In the genomic region with DNA sequence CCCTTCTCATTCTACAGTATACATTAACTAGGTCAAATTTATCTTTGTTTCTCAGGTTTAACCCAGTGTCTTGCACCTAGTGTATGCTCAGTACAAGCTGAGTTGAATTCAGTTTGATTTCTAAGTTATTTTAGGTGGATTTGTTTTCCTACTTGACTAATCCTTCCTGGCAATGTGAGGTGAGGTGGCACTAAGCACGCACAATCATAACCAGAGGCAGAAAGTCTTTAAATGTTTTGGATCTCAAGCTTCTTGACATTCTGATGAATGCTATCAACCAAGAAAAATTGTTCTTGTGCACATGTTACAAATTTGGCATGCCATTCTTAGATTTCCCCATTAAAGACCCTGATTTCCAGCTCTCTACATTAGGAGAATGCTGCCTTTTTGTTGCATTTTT, we compare ENCODE assay signal across 9 cellular contexts. TPM values are rescaled to one million over a fixed set of nuclear protein-coding genes. Genes with fewer than 3 reads are reported as not detected.
A peak's percentile ranks its signal among the peaks of the same experiment; 100 is the strongest.
DNase-seq lines count a peak whose midpoint lies in the region; ATAC-seq and TF ChIP-seq lines count a peak whose summit lies in the region.
"Had no signal": no experiment of that assay in that cellular context is flagged by ENCODE, and none has a peak within 500 bp of the region (broad histone marks: within the 10 kb centered on the region; RNA-seq: fewer than 3 reads in every experiment).

No MANE protein-coding gene starts in this region.

- no peaks in the 10 kb centered on the region for H3K36me3 ChIP-seq in breast epithelium
- peaks cover 7% of the 10 kb centered on the region for H3K36me3 ChIP-seq in MG63

- H3K4me1 Mint-ChIP-seq in MCF 10A (ENCODE audit: insufficient read depth, unreplicated experiment), result peaks cover 40% of the 10 kb centered on the region
- H3K4me1 Mint-ChIP-seq in stimulated activated naive CD8-positive, alpha-beta T cell treated with anti-CD3 and anti-CD28 coated beads, Interleukin-15, amount 100 ng/mL, for 72 hours, result peaks cover 69% of the 10 kb centered on the region

- H3K27ac ChIP-seq in breast epithelium, result peak overlapping the region in 1 of 2 donors; percentile 34
- peak overlapping the region; percentile 87; the same call in 1 of the 2 replicates for H3K27ac ChIP-seq in VCaP
- no peak overlapping the region for H3K27ac ChIP-seq in coronary artery

- H3K4me3 ChIP-seq in breast epithelium, result no peak overlapping the region
- H3K4me3 ChIP-seq in MG63, result no peak overlapping the region
- no peak overlapping the region for H3K4me3 ChIP-seq in coronary artery

- CTCF ChIA-PET in MCF 10A (lab: Yijun Ruan, JAX), result interaction anchor here (0.5 kb wide), 1 partner anchor 8 kb away, joined by 3 read pairs; no protein-coding TSS in a partner anchor

- BruUV-seq in MCF 10A (replicated peaks; lab: Mats Ljungman, UMichigan), result no TSS peak

- POLR2A ChIA-PET in MCF 10A (lab: Yijun Ruan, JAX), result interaction anchor here (0.7 to 7.5 kb wide), 3 partner anchors 8 to 792 kb away, joined by 3 to 106 read pairs (median 76); no protein-coding TSS in a partner anchor

- no peaks in the 10 kb centered on the region for H3K9me3 Mint-ChIP-seq in MCF 10A (ENCODE audit: unreplicated experiment)
- no peaks in the 10 kb centered on the region for H3K9me3 Mint-ChIP-seq in stimulated activated naive CD8-positive, alpha-beta T cell treated with anti-CD3 and anti-CD28 coated beads, Interleukin-15, amount 100 ng/mL, for 72 hours

- no peaks in the 10 kb centered on the region for H3K9me3 ChIP-seq in breast epithelium
- H3K9me3 ChIP-seq in MG63, result no peaks in the 10 kb centered on the region

- H3K4me3 Mint-ChIP-seq in MCF 10A (ENCODE audit: unreplicated experiment), result peak overlapping the region; percentile 47
- peak overlapping the region; percentile 5 to 74 for H3K4me3 Mint-ChIP-seq in stimulated activated naive CD8-positive, alpha-beta T cell treated with anti-CD3 and anti-CD28 coated beads, Interleukin-15, amount 100 ng/mL, for 72 hours

- DNase-seq in MCF 10A (ENCODE audit: unreplicated experiment) (peak; percentile 45), breast epithelium (ENCODE audit: low spot score in 2 of 2) (no peak), glomerular visceral epithelial cell (ENCODE audit: extremely low spot score) (peak; percentile 11), MG63 (no peak), NCI-H2029 treated with DMSO at 0.1 percent for 48 hours (lab: John Stamatoyannopoulos, UW) (no peak), coronary artery (ENCODE audit: low spot score) (no peak)
- no peak for DNase-seq in stimulated activated naive CD8-positive, alpha-beta T cell treated with anti-CD3 and anti-CD28 coated beads, Interleukin-15, amount 100 ng/mL, for 72 hours
- DNase-seq: stimulated activated CD4-positive, alpha-beta T cell treated with anti-CD3 and anti-CD28 coated beads, Interleukin-4, amount 100 ng/mL, for 4 hours had no signal

- H3K4me1 ChIP-seq in breast epithelium, result peaks cover 0 to 17% of the 10 kb centered on the region in 2 donors

- no peak for TF ChIP-seq POLR2A in breast epithelium (IDR thresholded peaks at IDR 0.05)

- intact Hi-C loops in MCF 10A (cut with micrococcal nuclease) (loop anchor here (5.0 kb wide), 1 partner anchor 103 kb away; the partner anchor contains the start of gene TSPAN13), breast epithelium (cut with DNase I; ENCODE audit: low total_unique reads) (no loop called here)

- no peak for ATAC-seq in stimulated activated naive CD8-positive, alpha-beta T cell treated with anti-CD3 and anti-CD28 coated beads, Interleukin-15, amount 100 ng/mL, for 72 hours

- H3K27ac Mint-ChIP-seq in MCF 10A (ENCODE audit: low read depth, unreplicated experiment), result peak overlapping the region; percentile 13
- peak overlapping the region in 1 of 2 donors; percentile 52 for H3K27ac Mint-ChIP-seq in stimulated activated naive CD8-positive, alpha-beta T cell treated with anti-CD3 and anti-CD28 coated beads, Interleukin-15, amount 100 ng/mL, for 72 hours

- TF ChIP-seq CTCF in MCF 10A (IDR thresholded peaks at IDR 0.05; ENCODE audit: unreplicated experiment) (no peak), breast epithelium (IDR thresholded peaks at IDR 0.05) (no peak), VCaP (conservative IDR thresholded peaks at IDR 0.05) (no peak), coronary artery (IDR thresholded peaks at IDR 0.05) (no peak)

- no peaks in the 10 kb centered on the region for H3K36me3 Mint-ChIP-seq in MCF 10A (ENCODE audit: insufficient read depth, unreplicated experiment)

- H3K27me3 ChIP-seq in breast epithelium (no peaks in the 10 kb centered on the region), MG63 (no peaks in the 10 kb centered on the region)

- no peaks in the 10 kb centered on the region for H3K27me3 Mint-ChIP-seq in MCF 10A (ENCODE audit: insufficient read depth, unreplicated experiment)
- H3K27me3 Mint-ChIP-seq in stimulated activated naive CD8-positive, alpha-beta T cell treated with anti-CD3 and anti-CD28 coated beads, Interleukin-15, amount 100 ng/mL, for 72 hours, result no peaks in the 10 kb centered on the region

RNA-seq across cellular contexts. Expression of gene BZW2, which starts 3.2 kb away (rescaled TPM):
- 41.0 and 85.4 TPM in 2 replicates for total RNA-seq in MCF 10A (2022)
- 10 to 100 TPM; 55.7 to 68.8 (median 68.2) TPM for total RNA-seq in breast epithelium
- total RNA-seq in MG63 (2014; rRNA removed; shearing (Covaris generic); ENCODE audit: low replicate concordance), result 120 and 182 TPM in 2 replicates

RNA-seq across cellular contexts. Expression of gene ANKMY2, which starts 3.6 kb away (rescaled TPM):
- total RNA-seq in MCF 10A (2022), result 14.3 and 15.3 TPM in 2 replicates
- 10 to 100 TPM; 14.9 to 24.4 (median 18.4) TPM for total RNA-seq in breast epithelium
- total RNA-seq in MG63 (2014; rRNA removed; shearing (Covaris generic); ENCODE audit: low replicate concordance), result 18.5 and 21.0 TPM in 2 replicates

Comparison
In these comparisons a context has a peak if more than half of its experiments do, and no peak if none do; other contexts are left out.
1. DNase-seq: peak in MCF 10A (single experiment) and glomerular visceral epithelial cell (single experiment); none in breast epithelium (0 of 2), stimulated activated naive CD8-positive, alpha-beta T cell treated with anti-CD3 and anti-CD28 coated beads, Interleukin-15, amount 100 ng/mL, for 72 hours (0 of 2), MG63 (single experiment), NCI-H2029 treated with DMSO at 0.1 percent for 48 hours (single experiment) and coronary artery (single experiment).